8 cellular contexts compared by ENCODE assay signal in genomic region chr6:26273673-26274595, GRCh38.
DNase-seq lines count a peak whose midpoint lies in the region; ATAC-seq, FAIRE-seq and TF ChIP-seq lines count a peak whose summit lies in the region.

No MANE protein-coding gene starts in this region.

- no peak for TF ChIP-seq RAD21 in H1 (IDR thresholded peaks at IDR 0.05 in 1 of 2, conservative IDR thresholded peaks at IDR 0.05 in 1 of 2; ENCODE audit: low read depth in 2 of 2, low read length in 2 of 2)

- H3K36me3 ChIP-seq in H1 (ENCODE audit: control insufficient read depth in 2 of 4, insufficient read depth in 4 of 4, low read length in 3 of 4) (no peaks in the 10 kb centered on the region), ovary (no peaks in the 10 kb centered on the region), mucosa of descending colon (ENCODE audit: low read depth) (no peaks in the 10 kb centered on the region)

- H3K4me3 ChIP-seq in H1 (ENCODE audit: extremely low read depth in 1 of 4, insufficient read depth in 2 of 4, low read depth in 3 of 4, low read length in 4 of 4) (peak overlapping the region; percentile 73 to 97 (median 88)), ovary (peak overlapping the region; percentile 30), mucosa of descending colon (no peak overlapping the region)

- TF ChIP-seq EP300 in H1 (IDR thresholded peaks at IDR 0.05; ENCODE audit: borderline replicate concordance in 1 of 2, low read depth in 2 of 2, low read length in 2 of 2) = no peak
- TF ChIP-seq EP300 in ovary (IDR thresholded peaks at IDR 0.05) = no peak

- no peak for TF ChIP-seq CTCF in H1 (IDR thresholded peaks at IDR 0.05; ENCODE audit: control extremely low read depth in 1 of 3, insufficient read depth in 1 of 3, low read depth in 1 of 3, low read length in 3 of 3)
- TF ChIP-seq CTCF in ovary (IDR thresholded peaks at IDR 0.05) = no peak
- TF ChIP-seq CTCF in mucosa of descending colon (IDR thresholded peaks at IDR 0.05) = no peak

- H3K27ac ChIP-seq in H1 (ENCODE audit: low read depth, low read length) (peak overlapping the region; percentile 87), ovary (peak overlapping the region in 1 of 2 donors; percentile 68)

- peak overlapping the region; percentile 76; the same call in 1 of the 2 replicates for H2BK5ac ChIP-seq in H1 (ENCODE audit: low read depth, low read length)

- H4K5ac ChIP-seq in H1 (ENCODE audit: insufficient read length, low read depth, low read length) = peak overlapping the region; percentile 84

- no peak overlapping the region for H2BK120ac ChIP-seq in H1 (replicated peaks; ENCODE audit: low read depth, low read length)

- peaks cover 0 to 6% (median 2%) of the 10 kb centered on the region in 4 experiments; a peak in 4 of 7 replicates for H3K4me1 ChIP-seq in H1 (replicated peaks in 1 of 4; ENCODE audit: control insufficient read depth in 3 of 4, insufficient read depth in 4 of 4, low read length in 3 of 4)
- peaks cover 2% of the 10 kb centered on the region for H3K4me1 ChIP-seq in ovary (ENCODE audit: insufficient read depth)
- H3K4me1 ChIP-seq in mucosa of descending colon (ENCODE audit: low read depth) = peaks cover 7% of the 10 kb centered on the region

- H3K9me3 ChIP-seq in H1 (ENCODE audit: insufficient read depth in 2 of 2, low read depth in 1 of 2, low read length in 1 of 2) (no peaks in the 10 kb centered on the region), ovary (peaks cover 0 to 4% of the 10 kb centered on the region in 2 donors), mucosa of descending colon (no peaks in the 10 kb centered on the region)

- H2AFZ ChIP-seq in H1 (ENCODE audit: low read length) = no peak overlapping the region

- peaks cover 4% of the 10 kb centered on the region for H3K23me2 ChIP-seq in H1 (ENCODE audit: low read depth, low read length)

- ATAC-seq in GM18519 (IDR thresholded peaks at IDR 0.05; ENCODE audit: low FRiP score, unreplicated experiment) (no peak), mucosa of descending colon (no peak)

- no peak overlapping the region for H2BK12ac ChIP-seq in H1 (ENCODE audit: low read depth, low read length)

- CTCF ChIA-PET in H1 (lab: Charles Lee; ENCODE audit: partially characterized antibody) = interaction anchor here (0.7 to 10.3 kb wide), 7 partner anchors 10 to 1278 kb away, joined by 3 to 93 read pairs (median 3); a partner anchor contains a TSS

- H3K4me2 ChIP-seq in H1 (ENCODE audit: insufficient read depth in 1 of 2, low read depth in 2 of 2, low read length in 2 of 2) = peak overlapping the region; percentile 83 to 84

- no peak for FAIRE-seq in H1 (lab: Jason Lieb, UNC)

- H3K4ac ChIP-seq in H1 (replicated peaks; ENCODE audit: insufficient read length, low read depth, low read length) = peak overlapping the region; percentile 4

- TF ChIP-seq POLR2A in H1 (IDR thresholded peaks at IDR 0.05; ENCODE audit: control extremely low read depth in 1 of 2, low read depth in 2 of 2, low read length in 2 of 2) (peak; percentile 34 to 57; a peak in 2 of 3 replicates), ovary (IDR thresholded peaks at IDR 0.05) (no peak)

- H3K14ac ChIP-seq in H1 (ENCODE audit: insufficient read length) = no peak overlapping the region

- H2BK15ac ChIP-seq in H1 (ENCODE audit: low read length) = no peak overlapping the region

- H3K56ac ChIP-seq in H1 (replicated peaks; ENCODE audit: insufficient read length, low read depth, low read length) = peak overlapping the region; percentile 82

- no peaks in the 10 kb centered on the region for H3K27me3 ChIP-seq in H1 (replicated peaks in 1 of 4; ENCODE audit: control insufficient read depth in 3 of 4, extremely low read depth in 1 of 4, insufficient read depth in 3 of 4, low read length in 3 of 4)
- H3K27me3 ChIP-seq in ovary = no peaks in the 10 kb centered on the region

- peak overlapping the region; percentile 83 to 89 (median 86) for H3K9ac ChIP-seq in H1 (replicated peaks in 1 of 4; ENCODE audit: extremely low read depth in 1 of 4, low read depth in 3 of 4, low read length in 3 of 4)

- no peaks in the 10 kb centered on the region for H3K79me1 ChIP-seq in H1 (ENCODE audit: low read depth, low read length)

- no peak overlapping the region for H3K23ac ChIP-seq in H1 (ENCODE audit: insufficient read length)

- no peak overlapping the region for H4K8ac ChIP-seq in H1 (ENCODE audit: extremely low read depth, insufficient read depth, low read length)

- peak overlapping the region; percentile 44 for H3K18ac ChIP-seq in H1 (ENCODE audit: extremely low read depth, low read length)

- peaks cover 3% of the 10 kb centered on the region in 2 experiments for H4K20me1 ChIP-seq in H1 (replicated peaks in 1 of 2; ENCODE audit: control insufficient read depth in 1 of 2, insufficient read depth in 2 of 2, low read length in 2 of 2)

- peaks cover 0 to 16% of the 10 kb centered on the region in 2 experiments; a peak in 2 of 4 replicates for H3K79me2 ChIP-seq in H1 (ENCODE audit: control insufficient read depth in 1 of 2, insufficient read depth in 2 of 2, low read length in 2 of 2)

- no peak overlapping the region for H2AK5ac ChIP-seq in H1 (ENCODE audit: low read depth, low read length)

- 7% methylated on average over 21 of the region's 21 CpGs; no CpG with 5 or more reads in 1 of the 2 experiments for whole genome bisulfite sequencing in H1 (ENCODE audit: extremely low coverage in 1 of 2, insufficient coverage in 1 of 2, insufficient read length in 1 of 2, insufficient replicate concordance in 2 of 2, low coverage in 1 of 2, low lambda C conversion rate in 2 of 2, missing lambda C conversion rate in 1 of 2), 2 experiments
- 3 to 7% (median 4%) methylated on average over 21 of the region's 21 CpGs for WGBS in ovary, 3 donors

- H4K91ac ChIP-seq in H1 (replicated peaks; ENCODE audit: insufficient read length, low read length) = peak overlapping the region; percentile 29

- POLR2A ChIA-PET in H1 (lab: Charles Lee; ENCODE audit: partially characterized antibody) = interaction anchor here (0.6 to 25.5 kb wide), 32 partner anchors 7 to 1619 kb away, joined by 3 to 758 read pairs (median 14); a partner anchor contains a TSS

- intact Hi-C loops in ovary (cut with DNase I) = no loop called here
- intact Hi-C loops in mucosa of descending colon (cut with DNase I, micrococcal nuclease) = no loop called here

- peak; percentile 14 for DNase-seq in GM03348 (ENCODE audit: low spot score)
- peak; percentile 54 for DNase-seq in NCI-H748 (lab: John Stamatoyannopoulos, UW; ENCODE audit: unreplicated experiment)
- DNase-seq in H1 (ENCODE audit: low read depth in 1 of 2, low spot score in 2 of 2) = no peak
- no peak for DNase-seq in ovary
- no peak for DNase-seq in NCI-H524 treated with DMSO at 0.1 percent for 48 hours (lab: John Stamatoyannopoulos, UW)
- DNase-seq in superior temporal gyrus (ENCODE audit: extremely low spot score) = no peak
- no peak for DNase-seq in mucosa of descending colon

- no peak overlapping the region for H2BK20ac ChIP-seq in H1 (ENCODE audit: low read length)

TF ChIP-seq in H1, 55 proteins besides CTCF, POLR2A, EP300 and RAD21:
- TF ChIP-seq SIN3A (conservative IDR thresholded peaks at IDR 0.05 in 1 of 2, IDR thresholded peaks at IDR 0.05 in 1 of 2; ENCODE audit: low read depth in 1 of 2, low read length in 2 of 2) = 0 out of 4 replicates have a peak, but pooled peaks of 1 of the 2 experiments have one; percentile 13
- TF ChIP-seq TAF7 (optimal IDR thresholded peaks at IDR 0.05; ENCODE audit: borderline replicate concordance, low read depth, low read length) = peak; percentile 14
- TF ChIP-seq MAFK (IDR thresholded peaks at IDR 0.05; ENCODE audit: low read depth, low read length) = no peak

Comparison
In these comparisons a context has a peak if more than half of its experiments do, and no peak if none do; other contexts are left out.
1. DNase-seq: peak in GM03348 (single experiment) and NCI-H748 (single experiment); none in H1 (0 of 2), ovary (0 of 5), NCI-H524 treated with DMSO at 0.1 percent for 48 hours (single experiment), superior temporal gyrus (single experiment) and mucosa of descending colon (0 of 3).